ENCODE assay signal across 2 cellular contexts in the genomic region with DNA sequence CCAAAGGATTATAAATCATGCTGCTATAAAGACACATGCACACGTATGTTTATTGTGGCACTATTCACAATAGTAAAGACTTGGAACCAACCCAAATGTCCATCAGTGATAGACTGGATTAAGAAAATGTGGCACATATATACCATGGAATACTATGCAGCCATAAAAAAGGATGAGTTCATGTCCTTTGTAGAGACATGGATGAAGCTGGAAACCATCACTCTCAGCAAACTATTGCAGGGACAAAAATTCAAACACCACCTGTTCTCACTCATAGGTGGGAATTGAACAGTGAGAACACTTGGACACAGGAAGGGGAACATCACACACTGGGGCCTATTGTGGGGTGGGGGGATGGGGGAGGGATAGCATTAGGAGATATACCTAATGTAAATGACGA.
DNase-seq lines count a peak whose midpoint lies in the region; ATAC-seq, FAIRE-seq and TF ChIP-seq lines count a peak whose summit lies in the region.
"Not testable (repeated sequence)": the region's sequence is repeated elsewhere in the genome, so short reads cannot be mapped to it uniquely, and the experiment has no call there.

No MANE protein-coding gene starts in this region.

- not testable (repeated sequence) for H3K27ac ChIP-seq in HEK293 (ENCODE audit: extremely low read depth, low read depth, low read length); K562 (ENCODE audit: extremely low read depth, low read depth, low read length)

- 0% methylated on average over 1 of the region's 2 CpGs for WGBS in K562 (ENCODE audit: insufficient coverage, low coverage, missing lambda C conversion rate)

- not testable (repeated sequence) for ATAC-seq in K562

- H3K9me3 ChIP-seq in HEK293 (ENCODE audit: control insufficient read depth, insufficient read depth, low read depth, low read length); K562 (replicated peaks; ENCODE audit: control insufficient read depth, insufficient read depth, low read depth, low read length): not testable (repeated sequence)

- H3K9me1 ChIP-seq in K562 (ENCODE audit: control insufficient read depth, insufficient read depth, low read length): not testable (repeated sequence)

- CTCF ChIA-PET in HEK293 (lab: Yijun Ruan, JAX); K562 (lab: Yijun Ruan, JAX; ENCODE audit: low intra/inter-chr PET ratio): not testable (repeated sequence)

- H4K20me1 ChIP-seq in K562 (replicated peaks; ENCODE audit: control insufficient read depth, insufficient read depth, low read length): not testable (repeated sequence)

- DNase-seq in K562 (ENCODE audit: extremely low read depth in 1 of 4, low spot score in 3 of 4): not testable (repeated sequence)

- BruUV-seq in K562 (replicated peaks; lab: Mats Ljungman, UMichigan): not testable (repeated sequence)

- TF ChIP-seq POLR2A in K562 (conservative IDR thresholded peaks at IDR 0.05): not testable (repeated sequence)

- not testable (repeated sequence) for H3K79me2 ChIP-seq in K562 (ENCODE audit: control insufficient read depth, insufficient read depth, low read length)

- not testable (repeated sequence) for TF ChIP-seq EP300 in K562 (IDR thresholded peaks at IDR 0.05; ENCODE audit: low read length)

- H3K9ac ChIP-seq in K562 (ENCODE audit: insufficient read depth in 1 of 2, low read depth in 2 of 2, low read length in 2 of 2): not testable (repeated sequence)

- intact Hi-C loops in K562 (cut with micrococcal nuclease): not testable (repeated sequence)

- not testable (repeated sequence) for H3K27me3 ChIP-seq in K562 (ENCODE audit: control insufficient read depth in 2 of 2, insufficient read depth in 2 of 2, low read length in 2 of 2)

- TF ChIP-seq CTCF in HEK293 (tag by site-specific recombination; IDR thresholded peaks at IDR 0.05); K562 (IDR thresholded peaks at IDR 0.05 in 2 of 3, conservative IDR thresholded peaks at IDR 0.05 in 1 of 3; ENCODE audit: insufficient read depth in 2 of 3, low read depth in 1 of 3, low read length in 3 of 3): not testable (repeated sequence)

- in situ Hi-C loops in K562 (cut with MboI): not testable (repeated sequence)

- POLR2A ChIA-PET in HEK293 (lab: Yijun Ruan, JAX); K562 (lab: Yijun Ruan, JAX): not testable (repeated sequence)

- not testable (repeated sequence) for H3K4me1 ChIP-seq in HEK293 (ENCODE audit: control insufficient read depth, insufficient read depth, low read length)
- peaks cover 7 to 27% of the 10 kb centered on the region in 2 experiments; a peak in 3 of 5 replicates for H3K4me1 ChIP-seq in K562 (replicated peaks in 1 of 2; ENCODE audit: control insufficient read depth in 2 of 2, insufficient read depth in 2 of 2, low read length in 2 of 2)

- not testable (repeated sequence) for H2AFZ ChIP-seq in K562 (ENCODE audit: low read depth, low read length)

- H3K4me2 ChIP-seq in K562 (ENCODE audit: insufficient read depth, low read length): not testable (repeated sequence)

- H3K4me3 ChIP-seq in HEK293 (ENCODE audit: low read depth, low read length); K562: not testable (repeated sequence)

- TF ChIP-seq RAD21 in K562 (CRISPR knock-in tag; conservative IDR thresholded peaks at IDR 0.05 in 1 of 2, IDR thresholded peaks at IDR 0.05 in 1 of 2): not testable (repeated sequence)

- H3K36me3 ChIP-seq in HEK293 (ENCODE audit: control insufficient read depth in 2 of 2, insufficient read depth in 1 of 2, low read length in 2 of 2); K562 (ENCODE audit: control insufficient read depth, insufficient read depth, low read length): not testable (repeated sequence)

- FAIRE-seq in K562 (lab: Jason Lieb, UNC): not testable (repeated sequence)

TF ChIP-seq in HEK293, 187 proteins besides CTCF, POLR2A, EP300 and RAD21:
- TF ChIP-seq ZNF146 (tag by site-specific recombination; IDR thresholded peaks at IDR 0.05): peak; percentile 67

TF ChIP-seq in K562, 482 proteins besides CTCF, POLR2A, EP300 and RAD21:
- TF ChIP-seq ZNF146 (CRISPR knock-in tag; IDR thresholded peaks at IDR 0.05; ENCODE audit: unreplicated experiment): peak; percentile 55
- 0 out of 2 replicates have a peak, but pooled peaks have one; percentile 51 for TF ChIP-seq BCOR (IDR thresholded peaks at IDR 0.05)
